ENCODE assay signal across 21 cellular contexts in the genomic region with DNA sequence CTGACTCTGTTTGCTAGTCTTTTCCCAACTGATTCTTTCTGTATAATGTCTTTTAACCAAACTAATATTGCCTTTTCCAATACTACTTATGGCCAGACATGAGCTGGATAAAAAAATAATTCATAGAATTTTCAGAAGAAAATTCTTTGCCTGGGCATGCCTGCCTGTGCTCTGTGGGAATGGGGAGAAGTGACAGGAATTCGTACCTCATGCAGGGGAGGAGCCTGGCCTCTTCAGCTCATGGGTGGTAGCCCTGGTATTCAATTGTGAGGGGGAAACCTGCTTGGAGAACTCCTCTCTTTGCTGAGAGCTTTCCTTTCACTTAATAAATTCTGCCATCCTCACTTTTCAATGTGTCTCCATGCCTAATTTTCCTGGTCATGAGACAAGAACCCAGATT.
DNase-seq lines count a peak whose midpoint lies in the region; ATAC-seq and TF ChIP-seq lines count a peak whose summit lies in the region.
"Had no signal": no experiment of that assay in that cellular context is flagged by ENCODE, and none has a peak within 500 bp of the region (broad histone marks: within the 10 kb centered on the region; RNA-seq: fewer than 3 reads in every experiment).

No MANE protein-coding gene starts in this region.

- no peak overlapping the region for H3K4me3 Mint-ChIP-seq in MCF 10A (ENCODE audit: unreplicated experiment)
- H3K4me3 Mint-ChIP-seq: B cell; CD4-positive, CD25-positive, alpha-beta regulatory T cell; CD8-positive, alpha-beta memory T cell; IgD-negative memory B cell had no signal

- H3K4ac ChIP-seq in mesendoderm (ENCODE audit: low read depth, low read length): peak overlapping the region; percentile 96

- H3K9me3 ChIP-seq in mammary epithelial cell (replicated peaks; ENCODE audit: insufficient read depth, low read length): no peaks in the 10 kb centered on the region
- H3K9me3 ChIP-seq: BLaER1 treated with 17β-estradiol and CSF1 and Interleukin-3, amounts not matched to agents 10 nM and 100 nM had no signal

- no peak for ATAC-seq in GM21528 (IDR thresholded peaks at IDR 0.05; ENCODE audit: low FRiP score, unreplicated experiment)
- ATAC-seq in GM21367 (IDR thresholded peaks at IDR 0.05; ENCODE audit: unreplicated experiment): no peak
- no peak for ATAC-seq in left colon
- ATAC-seq: HepG2 had no signal

- no peak overlapping the region for H4K8ac ChIP-seq in mesendoderm (ENCODE audit: low read depth, low read length)

- peak overlapping the region; percentile 75 for H3K56ac ChIP-seq in mesendoderm (ENCODE audit: low read length)

- H3K4me2 ChIP-seq in mammary epithelial cell (ENCODE audit: insufficient read depth, low read depth, low read length): no peak overlapping the region
- H3K4me2 ChIP-seq in mesendoderm (ENCODE audit: low read length): no peak overlapping the region

- no peak overlapping the region for H3K27ac Mint-ChIP-seq in MCF 10A (ENCODE audit: low read depth, unreplicated experiment)
- H3K27ac Mint-ChIP-seq: B cell; CD4-positive, CD25-positive, alpha-beta regulatory T cell; CD8-positive, alpha-beta memory T cell; IgD-negative memory B cell had no signal

- no peak overlapping the region for H4K5ac ChIP-seq in mesendoderm (ENCODE audit: low read length)

- CTCF ChIA-PET in mammary epithelial cell (lab: Charles Lee; ENCODE audit: low non-redundant PET) (no interaction called here), MCF 10A (lab: Yijun Ruan, JAX) (interaction anchor here (0.7 kb wide), 1 partner anchor 8 kb away, joined by 3 read pairs; no protein-coding TSS in a partner anchor)

- H3K36me3 ChIP-seq in mammary epithelial cell (ENCODE audit: insufficient read depth, low read length) (no peaks in the 10 kb centered on the region), mesendoderm (ENCODE audit: control insufficient read depth, insufficient read depth, low read length) (no peaks in the 10 kb centered on the region)
- H3K36me3 ChIP-seq: BLaER1 treated with 17β-estradiol and CSF1 and Interleukin-3, amounts not matched to agents 10 nM and 100 nM had no signal

- in situ Hi-C loops in mammary epithelial cell (cut with MboI; ENCODE audit: low sequenced_read_pairs in 2 of 2): no loop called here
- in situ Hi-C loops in ACHN (cut with HindIII; ENCODE audit: low pct_ligation_motif_present, low pct_unique_long_range_greater_than_20kb, low sequenced_read_pairs): no loop called here

- H3K27ac ChIP-seq in mammary epithelial cell (ENCODE audit: insufficient read depth, low read depth, low read length): peak overlapping the region; percentile 16
- peak overlapping the region; percentile 42 for H3K27ac ChIP-seq in mesendoderm (ENCODE audit: low read depth, low read length)
- H3K27ac ChIP-seq: 22Rv1; BLaER1 treated with 17β-estradiol and CSF1 and Interleukin-3, amounts not matched to agents 10 nM and 100 nM had no signal

- no peaks in the 10 kb centered on the region for H3K36me3 Mint-ChIP-seq in MCF 10A (ENCODE audit: insufficient read depth, unreplicated experiment)
- H3K36me3 Mint-ChIP-seq: CD4-positive, CD25-positive, alpha-beta regulatory T cell; IgD-negative memory B cell had no signal

- H2BK120ac ChIP-seq in mesendoderm (ENCODE audit: low read depth, low read length): peak overlapping the region; percentile 99

- no peaks in the 10 kb centered on the region for H3K27me3 ChIP-seq in mammary epithelial cell (ENCODE audit: insufficient read depth, low read length)
- no peaks in the 10 kb centered on the region for H3K27me3 ChIP-seq in mesendoderm (ENCODE audit: insufficient read depth, low read length, poor library complexity)
- H3K27me3 ChIP-seq: BLaER1 treated with 17β-estradiol and CSF1 and Interleukin-3, amounts not matched to agents 10 nM and 100 nM had no signal

- no peaks in the 10 kb centered on the region for H3K9me3 Mint-ChIP-seq in MCF 10A (ENCODE audit: unreplicated experiment)

- H3K79me2 ChIP-seq in mammary epithelial cell (ENCODE audit: insufficient read depth, low read length): no peaks in the 10 kb centered on the region
- no peaks in the 10 kb centered on the region for H3K79me2 ChIP-seq in mesendoderm (ENCODE audit: control insufficient read depth, insufficient read depth, low read length)

- H2BK5ac ChIP-seq in mesendoderm (ENCODE audit: low read length): peak overlapping the region; percentile 97

- peak overlapping the region; percentile 100 for H2AK5ac ChIP-seq in mesendoderm (ENCODE audit: low read length)

- DNase-seq in mammary epithelial cell (peak; percentile 6), MCF 10A (ENCODE audit: unreplicated experiment) (no peak), epithelial cell of esophagus (ENCODE audit: low read depth) (peak; percentile 11), mesendoderm (peak; percentile 36), ACHN (no peak), left colon (no peak)
- DNase-seq: CD4-positive, CD25-positive, alpha-beta regulatory T cell; CD8-positive, alpha-beta memory T cell; COR-L47; DMS 273 treated with DMSO at 0.1 percent for 48 hours; DMS53; DND-41; HCEC 1CT; KBM-7 had no signal

- no peaks in the 10 kb centered on the region for H4K20me1 ChIP-seq in mammary epithelial cell (ENCODE audit: insufficient read depth, low read length)
- H4K20me1 ChIP-seq: BLaER1 treated with 17β-estradiol and CSF1 and Interleukin-3, amounts not matched to agents 10 nM and 100 nM had no signal

- no peak overlapping the region for H3K23ac ChIP-seq in mesendoderm (ENCODE audit: low read length)

- peak overlapping the region; percentile 99 for H3K18ac ChIP-seq in mesendoderm (ENCODE audit: low read length)

- BruUV-seq in mammary epithelial cell (replicated peaks; lab: Mats Ljungman, UMichigan) (no TSS peak), MCF 10A (replicated peaks; lab: Mats Ljungman, UMichigan) (no TSS peak)

- H3K9ac ChIP-seq in mammary epithelial cell (ENCODE audit: insufficient read depth, low read length): no peak overlapping the region
- H3K9ac ChIP-seq in mesendoderm (ENCODE audit: low read length): peak overlapping the region; percentile 6
- H3K9ac ChIP-seq: BLaER1 treated with 17β-estradiol and CSF1 and Interleukin-3, amounts not matched to agents 10 nM and 100 nM had no signal

- H3K4me3 ChIP-seq in mammary epithelial cell (replicated peaks in 1 of 3; ENCODE audit: insufficient read depth in 1 of 3, low read depth in 2 of 3, low read length in 3 of 3) (no peak overlapping the region), epithelial cell of esophagus (ENCODE audit: low read length) (no peak overlapping the region), mesendoderm (ENCODE audit: low read length) (no peak overlapping the region)
- H3K4me3 ChIP-seq: BLaER1 treated with 17β-estradiol and CSF1 and Interleukin-3, amounts not matched to agents 10 nM and 100 nM had no signal

- peaks cover 21% of the 10 kb centered on the region for H3K27me3 Mint-ChIP-seq in MCF 10A (ENCODE audit: insufficient read depth, unreplicated experiment)
- H3K27me3 Mint-ChIP-seq: CD4-positive, CD25-positive, alpha-beta regulatory T cell; IgD-negative memory B cell had no signal

- H3K4me1 ChIP-seq in mammary epithelial cell (ENCODE audit: insufficient read depth, low read length): peaks cover 8% of the 10 kb centered on the region
- peaks cover 5% of the 10 kb centered on the region for H3K4me1 ChIP-seq in mesendoderm (ENCODE audit: control insufficient read depth, low read depth, low read length)

- H2AFZ ChIP-seq in mammary epithelial cell (ENCODE audit: low read depth, low read length): peak overlapping the region; percentile 84

- intact Hi-C loops in mammary epithelial cell (cut with micrococcal nuclease): no loop called here
- intact Hi-C loops in MCF 10A (cut with micrococcal nuclease): no loop called here
- intact Hi-C loops in left colon (cut with DNase I, micrococcal nuclease): no loop called here

- dilution Hi-C loops in mammary epithelial cell (cut with HindIII; ENCODE audit: low sequenced_read_pairs): no loop called here

- 50% methylated on average over 1 of the region's 1 CpG for WGBS in mammary epithelial cell (ENCODE audit: low coverage, missing lambda C conversion rate)
- no CpG with 5 or more reads among the region's 1 CpG for WGBS in mesendoderm (ENCODE audit: extremely low coverage, insufficient coverage, low lambda C conversion rate)

- TF ChIP-seq CTCF in mammary epithelial cell (conservative IDR thresholded peaks at IDR 0.05 in 1 of 2, IDR thresholded peaks at IDR 0.05 in 1 of 2; ENCODE audit: extremely low read depth in 1 of 2, insufficient read depth in 1 of 2, low read depth in 1 of 2, low read length in 2 of 2): no peak
- no peak for TF ChIP-seq CTCF in MCF 10A (IDR thresholded peaks at IDR 0.05; ENCODE audit: unreplicated experiment)
- no peak for TF ChIP-seq CTCF in epithelial cell of esophagus (IDR thresholded peaks at IDR 0.05; ENCODE audit: insufficient read depth, low read depth, low read length, missing control alignments)

- no peaks in the 10 kb centered on the region for H3K4me1 Mint-ChIP-seq in MCF 10A (ENCODE audit: insufficient read depth, unreplicated experiment)
- H3K4me1 Mint-ChIP-seq: B cell, IgD-negative memory B cell had no signal

- POLR2A ChIA-PET in MCF 10A (lab: Yijun Ruan, JAX): no interaction called here

- H3K79me1 ChIP-seq in mesendoderm (ENCODE audit: low read length): no peaks in the 10 kb centered on the region

- H2BK15ac ChIP-seq in mesendoderm (replicated peaks; ENCODE audit: low read depth): no peak overlapping the region

Comparison
In these comparisons a context has a peak if more than half of its experiments do, and no peak if none do; other contexts are left out.
1. DNase-seq: peak in mammary epithelial cell (single experiment), epithelial cell of esophagus (single experiment) and mesendoderm (single experiment); none in MCF 10A (single experiment), ACHN (single experiment) and left colon (0 of 2).